Comparison of ENCODE assay signal across 4 cellular contexts in the genomic region with DNA sequence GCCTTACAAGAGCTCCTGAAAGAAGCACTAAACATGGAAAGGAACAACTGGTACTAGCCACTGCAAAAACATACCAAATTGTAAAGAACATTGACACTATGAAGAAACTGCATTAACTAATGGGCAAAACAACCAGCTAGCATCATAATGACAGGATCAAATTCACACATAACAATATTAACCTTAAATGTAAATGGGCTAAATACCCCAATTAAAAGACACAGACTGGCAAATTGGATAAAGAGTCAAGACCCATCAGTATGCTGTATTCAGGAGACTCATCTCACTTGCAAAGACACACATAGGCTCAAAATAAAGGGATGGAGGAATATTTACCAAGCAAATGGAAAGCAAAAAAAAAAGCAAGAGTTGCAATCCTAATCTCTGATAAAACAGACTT. TPM values are rescaled to one million over a fixed set of nuclear protein-coding genes. Genes with fewer than 3 reads are reported as not detected.
"Had no signal": no experiment of that assay in that cellular context is flagged by ENCODE, and none has a peak within 500 bp of the region (broad histone marks: within the 10 kb centered on the region; RNA-seq: fewer than 3 reads in every experiment).

No MANE protein-coding gene starts in this region.

RNA-seq across cellular contexts. Expression of a gene that starts 34.1 kb away (rescaled TPM):
- total RNA-seq: LHCN-M2, M059J, MCF 10A, NCI-H460 had no signal
